In the genomic region with DNA sequence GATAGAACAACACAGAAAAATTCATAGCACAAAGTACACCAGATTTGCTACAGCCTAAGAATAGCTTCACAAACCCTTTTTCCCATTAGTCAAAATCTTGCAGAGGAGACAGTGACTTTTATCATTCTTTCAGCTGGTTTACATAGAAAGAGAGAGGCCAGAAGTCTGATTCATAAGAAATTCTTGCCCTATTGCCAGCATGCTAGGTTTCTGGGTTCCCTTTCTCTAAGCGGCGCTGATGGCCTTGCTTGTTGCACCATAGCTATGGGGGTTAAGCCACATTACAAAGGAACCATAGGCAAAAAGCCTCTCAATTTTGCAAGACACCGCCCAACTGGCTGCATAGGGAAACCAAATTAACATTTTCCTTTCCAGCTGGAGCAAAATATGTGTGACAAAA, we compare ENCODE assay signal across 15 cellular contexts.
A peak's percentile ranks its signal among the peaks of the same experiment; 100 is the strongest.
DNase-seq lines count a peak whose midpoint lies in the region; ATAC-seq and TF ChIP-seq lines count a peak whose summit lies in the region.
"Had no signal": no experiment of that assay in that cellular context is flagged by ENCODE, and none has a peak within 500 bp of the region (broad histone marks: within the 10 kb centered on the region; RNA-seq: fewer than 3 reads in every experiment).

No MANE protein-coding gene starts in this region.

- no peak for TF ChIP-seq POLR2A in IMR-90 (IDR thresholded peaks at IDR 0.05; ENCODE audit: low read depth, low read length)

- POLR2A ChIA-PET in IMR-90 (lab: Charles Lee; ENCODE audit: unreplicated experiment): no interaction called here
- POLR2A ChIA-PET in PC-3 (lab: Charles Lee; ENCODE audit: unreplicated experiment): no interaction called here

- no peak overlapping the region for H3K14ac ChIP-seq in IMR-90 (replicated peaks; ENCODE audit: low read depth, low read length)

- no CpG with 5 or more reads among the region's 3 CpGs for WGBS in IMR-90 (ENCODE audit: extremely low coverage in 2 of 2, insufficient read length in 1 of 2), 2 experiments

- H2BK20ac ChIP-seq in IMR-90 (ENCODE audit: low read depth, low read length): no peak overlapping the region

- H3K56ac ChIP-seq in IMR-90 (ENCODE audit: extremely low read depth, insufficient read depth, low read length): no peak overlapping the region

- H3K4me1 ChIP-seq in IMR-90 (ENCODE audit: control insufficient read depth, insufficient read depth, low read length) (no peaks in the 10 kb centered on the region), PC-3 (ENCODE audit: insufficient read depth, low read length) (no peaks in the 10 kb centered on the region)
- H3K4me1 ChIP-seq: BE2C had no signal

- H2BK15ac ChIP-seq in IMR-90 (ENCODE audit: low read depth, low read length): no peak overlapping the region

- H3K36me3 ChIP-seq in IMR-90 (ENCODE audit: control insufficient read depth, insufficient read depth, low read length) (no peaks in the 10 kb centered on the region), PC-3 (ENCODE audit: low read depth, low read length) (no peaks in the 10 kb centered on the region)
- H3K36me3 ChIP-seq: BE2C had no signal

- H3K9me2 ChIP-seq in PC-3 (replicated peaks; ENCODE audit: low read length): no peaks in the 10 kb centered on the region

- BruUV-seq in IMR-90 (replicated peaks; lab: Mats Ljungman, UMichigan): no TSS peak
- BruUV-seq in PC-3 (replicated peaks; lab: Mats Ljungman, UMichigan): no TSS peak

- H4K8ac ChIP-seq in IMR-90 (ENCODE audit: low read depth in 2 of 2, low read length in 2 of 2): no peak overlapping the region

- TF ChIP-seq CTCF in AG10803 (conservative IDR thresholded peaks at IDR 0.05; ENCODE audit: low read length) (no peak), IMR-90 (conservative IDR thresholded peaks at IDR 0.05; ENCODE audit: low read depth, low read length) (no peak), PC-3 (conservative IDR thresholded peaks at IDR 0.05; ENCODE audit: low read depth, low read length) (no peak)

- H2BK5ac ChIP-seq in IMR-90 (ENCODE audit: low read depth, low read length, poor library complexity, severe bottlenecking): no peak overlapping the region

- dilution Hi-C loops in IMR-90 (cut with HindIII; ENCODE audit: low sequenced_read_pairs, unreplicated experiment): no loop called here

- intact Hi-C loops in IMR-90 (cut with micrococcal nuclease) (no loop called here), PC-3 (cut with micrococcal nuclease) (no loop called here)

- H4K91ac ChIP-seq in IMR-90 (ENCODE audit: insufficient read depth, low read depth, low read length): no peak overlapping the region

- H3K4me3 ChIP-seq in AG10803 (ENCODE audit: low read length) (no peak overlapping the region), IMR-90 (ENCODE audit: insufficient read depth, low read depth, low read length) (no peak overlapping the region), PC-3 (ENCODE audit: low read length) (no peak overlapping the region)

- H3K9me3 ChIP-seq in IMR-90 (ENCODE audit: control insufficient read depth, insufficient read depth, low read length): peaks cover 2% of the 10 kb centered on the region; the same call in 1 of the 2 replicates
- no peaks in the 10 kb centered on the region for H3K9me3 ChIP-seq in PC-3 (ENCODE audit: low read length)
- H3K9me3 ChIP-seq: BE2C had no signal

- H3K23ac ChIP-seq in IMR-90 (ENCODE audit: low read depth, low read length): no peak overlapping the region

- peak; percentile 96 for DNase-seq in AG10803 (ENCODE audit: low read depth)
- DNase-seq in IMR-90: peak; percentile 62
- DNase-seq in amniotic epithelial cell (ENCODE audit: low read depth): peak; percentile 85
- peak; percentile 16 for DNase-seq in hepatic stellate cell (ENCODE audit: low spot score)
- no peak for DNase-seq in DMS53 treated with DMSO at 0.1 percent for 48 hours (lab: John Stamatoyannopoulos, UW; ENCODE audit: unreplicated experiment)
- no peak for DNase-seq in PC-3
- DNase-seq in left lobe of liver (ENCODE audit: low spot score): no peak
- DNase-seq: activated CD8-positive, alpha-beta memory T cell treated with anti-CD3 and anti-CD28 coated beads, Interleukin-2, amount 10 ng/mL, durations not matched to agents 7 days and 5 days; BE2C; DMS153; endodermal cell; posterior cingulate gyrus; stimulated activated CD4-positive, alpha-beta T cell treated with anti-CD3 and anti-CD28 coated beads, Interleukin-12 subunit alpha, Interleukin-12 subunit beta, amount 100 ng/mL, for 4 hours; SW 1271 had no signal

- H2BK120ac ChIP-seq in IMR-90 (ENCODE audit: low read depth, low read length): no peak overlapping the region

- no peak overlapping the region for H2AFZ ChIP-seq in IMR-90 (replicated peaks; ENCODE audit: low read length, poor library complexity)
- no peak overlapping the region for H2AFZ ChIP-seq in PC-3 (ENCODE audit: low read length)

- H2AK5ac ChIP-seq in IMR-90 (ENCODE audit: low read depth, low read length): no peak overlapping the region

- no peaks in the 10 kb centered on the region for H3K79me1 ChIP-seq in IMR-90 (ENCODE audit: low read depth in 1 of 2, low read length in 2 of 2)

- in situ Hi-C loops in IMR-90 (cut with MboI; ENCODE audit: low sequenced_read_pairs): no loop called here

- H3K9me1 ChIP-seq in IMR-90 (ENCODE audit: insufficient read depth, low read length): no peaks in the 10 kb centered on the region; the same call in 1 of the 2 replicates

- no peak overlapping the region for H3K18ac ChIP-seq in IMR-90 (ENCODE audit: low read depth, low read length)

- H3K9ac ChIP-seq in IMR-90 (ENCODE audit: low read depth, low read length): no peak overlapping the region
- H3K9ac ChIP-seq in PC-3 (ENCODE audit: low read length): no peak overlapping the region

- H3K27ac ChIP-seq in IMR-90 (ENCODE audit: insufficient read depth, low read length) (no peak overlapping the region), PC-3 (ENCODE audit: low read length) (no peak overlapping the region)

- no peaks in the 10 kb centered on the region for H3K79me2 ChIP-seq in PC-3 (ENCODE audit: low read length)

- H3K27me3 ChIP-seq in IMR-90 (ENCODE audit: control insufficient read depth, insufficient read depth, low read length) (peaks cover 4% of the 10 kb centered on the region; the same call in 1 of the 2 replicates), PC-3 (ENCODE audit: low read length) (no peaks in the 10 kb centered on the region)

- H4K20me1 ChIP-seq in IMR-90 (ENCODE audit: insufficient read depth, low read length) (no peaks in the 10 kb centered on the region), PC-3 (ENCODE audit: low read length) (no peaks in the 10 kb centered on the region)

- no peak overlapping the region for H4K5ac ChIP-seq in IMR-90 (ENCODE audit: low read depth, low read length)

- ATAC-seq in IMR-90 (ENCODE audit: low read depth) (peak; percentile 40), PC-3 (no peak), GM18873 (IDR thresholded peaks at IDR 0.05; ENCODE audit: low FRiP score, unreplicated experiment) (no peak), left lobe of liver (no peak)
- ATAC-seq: activated CD8-positive, alpha-beta memory T cell treated with anti-CD3 and anti-CD28 coated beads, Interleukin-2, amount 10 ng/mL, durations not matched to agents 7 days and 5 days had no signal

- no peak for TF ChIP-seq RAD21 in IMR-90 (IDR thresholded peaks at IDR 0.05; ENCODE audit: low read length)

- no peaks in the 10 kb centered on the region for H3F3A ChIP-seq in PC-3 (ENCODE audit: low read length, unreplicated experiment)

- H3K4ac ChIP-seq in IMR-90 (ENCODE audit: low read depth, low read length): no peak overlapping the region

- H2AK9ac ChIP-seq in IMR-90 (replicated peaks; ENCODE audit: low read depth, low read length, poor library complexity): no peak overlapping the region

- 0 out of 2 replicates have a peak overlapping the region, but pooled peaks have one; percentile 14 for H3K4me2 ChIP-seq in IMR-90 (ENCODE audit: low read depth, low read length)
- H3K4me2 ChIP-seq in PC-3 (ENCODE audit: low read length): no peak overlapping the region

- CTCF ChIA-PET in IMR-90 (lab: Yijun Ruan, JAX) (no interaction called here), PC-3 (lab: Charles Lee) (no interaction called here)

TF ChIP-seq in IMR-90, 13 proteins besides CTCF, POLR2A, EP300 and RAD21:
- peak; percentile 64 for TF ChIP-seq CEBPB (IDR thresholded peaks at IDR 0.05; ENCODE audit: low read depth, low read length)
- no peak for TF ChIP-seq FOS (IDR thresholded peaks at IDR 0.05; ENCODE audit: low read depth, low read length)
- TF ChIP-seq CHD1 (IDR thresholded peaks at IDR 0.05; ENCODE audit: low read depth, low read length): no peak
- no peak for TF ChIP-seq SMC3 (IDR thresholded peaks at IDR 0.05; ENCODE audit: low read depth, low read length)
- TF ChIP-seq MAZ (IDR thresholded peaks at IDR 0.05; ENCODE audit: borderline replicate concordance, low read depth, low read length): no peak
- no peak for TF ChIP-seq USF2 (IDR thresholded peaks at IDR 0.05; ENCODE audit: low read depth, low read length)
- no peak for TF ChIP-seq RFX5 (IDR thresholded peaks at IDR 0.05; ENCODE audit: low read depth, low read length)

Comparison
In these comparisons a context has a peak if more than half of its experiments do, and no peak if none do; other contexts are left out.
1. DNase-seq: peak in AG10803 (single experiment), IMR-90 (single experiment), amniotic epithelial cell (single experiment) and hepatic stellate cell (single experiment); none in DMS53 treated with DMSO at 0.1 percent for 48 hours (single experiment), PC-3 (single experiment) and left lobe of liver (single experiment).